Comparison of ENCODE assay signal across 8 cellular contexts in the genomic region with DNA sequence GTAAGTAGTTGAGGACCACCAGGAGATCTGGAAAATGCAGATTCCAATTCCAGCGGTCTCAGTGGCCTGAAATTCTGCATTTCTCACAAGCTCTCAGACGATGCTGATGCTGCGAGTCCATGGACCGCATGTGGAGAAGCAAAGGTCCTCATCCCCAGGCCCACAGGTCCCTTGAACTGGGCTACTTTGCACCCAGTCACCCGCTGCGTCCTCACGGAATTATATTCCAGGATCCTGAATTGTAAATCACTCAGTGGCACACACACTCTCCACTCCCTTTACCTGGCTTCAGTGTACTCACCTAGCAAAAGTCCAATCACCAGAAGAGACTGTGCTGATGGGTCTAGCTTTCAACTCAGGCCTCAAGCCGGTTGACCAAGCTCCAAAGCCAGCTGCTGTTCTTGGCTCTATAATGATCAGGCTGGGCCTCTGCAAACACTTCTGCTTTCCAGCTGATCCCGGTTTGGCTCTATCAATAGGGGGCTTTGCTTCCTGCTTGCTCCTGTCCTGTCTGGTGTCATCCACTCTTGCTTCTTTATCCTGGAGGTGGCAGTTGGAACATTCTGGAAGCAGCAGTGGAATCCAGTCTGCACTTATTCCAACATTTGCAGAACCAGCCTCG. TPM values are rescaled to one million over a fixed set of nuclear protein-coding genes. Genes with fewer than 3 reads are reported as not detected.
DNase-seq lines count a peak whose midpoint lies in the region; ATAC-seq and TF ChIP-seq lines count a peak whose summit lies in the region.

No MANE protein-coding gene starts in this region.

- no peak for ATAC-seq in CD8-positive, alpha-beta T cell
- no peak for ATAC-seq in HG02840 (IDR thresholded peaks at IDR 0.05; ENCODE audit: low FRiP score, unreplicated experiment)

- H3K27me3 ChIP-seq in CD8-positive, alpha-beta T cell (ENCODE audit: insufficient read depth, low read length) = no peaks in the 10 kb centered on the region

- H3K36me3 Mint-ChIP-seq in CD8-positive, alpha-beta T cell = peaks cover 29% of the 10 kb centered on the region
- peaks cover 44% of the 10 kb centered on the region for H3K36me3 Mint-ChIP-seq in dendritic cell treated with granulocyte-macrophage colony-stimulating factor and Interleukin-4, amounts not matched to agents 40 ng/mL and 50 ng/mL, for 4 days (ENCODE audit: low read depth)
- H3K36me3 Mint-ChIP-seq in neural crest cell (ENCODE audit: low read depth) = peaks cover 8% of the 10 kb centered on the region

- DNase-seq in CD8-positive, alpha-beta T cell = no peak
- peak; percentile 70 for DNase-seq in NCI-H510A treated with DMSO at 0.1 percent for 48 hours (lab: John Stamatoyannopoulos, UW)
- no peak for DNase-seq in neural crest cell (ENCODE audit: low read depth, low spot score)
- DNase-seq in KG1 (lab: John Stamatoyannopoulos, UW) = no peak
- no peak for DNase-seq in stimulated activated CD4-positive, alpha-beta T cell treated with anti-CD3 and anti-CD28 coated beads, Interleukin-1b, Interleukin-23, amount 100 ng/mL, for 48 hours
- no peak for DNase-seq in islet precursor cell

- peak overlapping the region; percentile 92 for H3K27ac Mint-ChIP-seq in CD8-positive, alpha-beta T cell
- peak overlapping the region; percentile 95 for H3K27ac Mint-ChIP-seq in dendritic cell treated with granulocyte-macrophage colony-stimulating factor and Interleukin-4, amounts not matched to agents 40 ng/mL and 50 ng/mL, for 4 days
- peak overlapping the region; percentile 97 for H3K27ac Mint-ChIP-seq in neural crest cell (ENCODE audit: unreplicated experiment)

- H3K9me3 ChIP-seq in CD8-positive, alpha-beta T cell (ENCODE audit: low read length) = no peaks in the 10 kb centered on the region

- H3K36me3 ChIP-seq in CD8-positive, alpha-beta T cell (ENCODE audit: insufficient read depth, low read length) = peaks cover 9% of the 10 kb centered on the region

- POLR2A ChIA-PET in CD8-positive, alpha-beta T cell (lab: Charles Lee) = interaction anchor here (0.8 to 1.0 kb wide), 2 partner anchors 12 to 22 kb away, joined by 3 to 4 read pairs; no protein-coding TSS in a partner anchor

- intact Hi-C loops in CD8-positive, alpha-beta T cell (cut with DNase I, micrococcal nuclease) = loop anchor here in 1 of 2 experiments (5.0 kb wide), 1 partner anchor 587 kb away; a partner anchor contains a TSS
- intact Hi-C loops in dendritic cell treated with granulocyte-macrophage colony-stimulating factor and Interleukin-4, amounts not matched to agents 40 ng/mL and 50 ng/mL, for 4 days (cut with micrococcal nuclease) = no loop called here

- H3K9me3 Mint-ChIP-seq in CD8-positive, alpha-beta T cell = no peaks in the 10 kb centered on the region
- H3K9me3 Mint-ChIP-seq in dendritic cell treated with granulocyte-macrophage colony-stimulating factor and Interleukin-4, amounts not matched to agents 40 ng/mL and 50 ng/mL, for 4 days = no peaks in the 10 kb centered on the region
- H3K9me3 Mint-ChIP-seq in neural crest cell = peaks cover 6% of the 10 kb centered on the region

- peak overlapping the region; percentile 83 for H3K4me3 ChIP-seq in CD8-positive, alpha-beta T cell (ENCODE audit: low read depth, low read length)

- H3K27ac ChIP-seq in CD8-positive, alpha-beta T cell (ENCODE audit: low read depth, low read length) = peak overlapping the region; percentile 82

- TF ChIP-seq CTCF in CD8-positive, alpha-beta T cell (IDR thresholded peaks at IDR 0.05) = no peak
- no peak for TF ChIP-seq CTCF in neural crest cell (conservative IDR thresholded peaks at IDR 0.05)

- H3K4me3 Mint-ChIP-seq in CD8-positive, alpha-beta T cell = peak overlapping the region; percentile 84
- peak overlapping the region; percentile 79 for H3K4me3 Mint-ChIP-seq in dendritic cell treated with granulocyte-macrophage colony-stimulating factor and Interleukin-4, amounts not matched to agents 40 ng/mL and 50 ng/mL, for 4 days
- H3K4me3 Mint-ChIP-seq in neural crest cell = peak overlapping the region; percentile 91

- H3K4me1 Mint-ChIP-seq in CD8-positive, alpha-beta T cell (ENCODE audit: low read depth) = peaks cover 45% of the 10 kb centered on the region
- peaks cover 36% of the 10 kb centered on the region for H3K4me1 Mint-ChIP-seq in dendritic cell treated with granulocyte-macrophage colony-stimulating factor and Interleukin-4, amounts not matched to agents 40 ng/mL and 50 ng/mL, for 4 days (ENCODE audit: low read depth)
- H3K4me1 Mint-ChIP-seq in neural crest cell = peaks cover 42% of the 10 kb centered on the region

- peaks cover 3% of the 10 kb centered on the region for H3K27me3 Mint-ChIP-seq in CD8-positive, alpha-beta T cell (ENCODE audit: low read depth)
- H3K27me3 Mint-ChIP-seq in dendritic cell treated with granulocyte-macrophage colony-stimulating factor and Interleukin-4, amounts not matched to agents 40 ng/mL and 50 ng/mL, for 4 days = peaks cover 30% of the 10 kb centered on the region
- H3K27me3 Mint-ChIP-seq in neural crest cell (ENCODE audit: low read depth) = peaks cover 22% of the 10 kb centered on the region

- CTCF ChIA-PET in CD8-positive, alpha-beta T cell (lab: Charles Lee) = interaction anchor here (0.7 to 1.4 kb wide), 2 partner anchors 10 to 15 kb away, joined by 4 read pairs; no protein-coding TSS in a partner anchor

- H3K4me1 ChIP-seq in CD8-positive, alpha-beta T cell (ENCODE audit: insufficient read depth, low read length) = peaks cover 31% of the 10 kb centered on the region

RNA-seq across cellular contexts. Expression of a gene that starts 0.9 kb away (rescaled TPM):
- 100 to 1,000 TPM; 565 to 567 TPM for total RNA-seq in CD8-positive, alpha-beta T cell
- 479 and 516 TPM in 2 replicates for total RNA-seq in neural crest cell

RNA-seq across cellular contexts. Expression of a gene that starts 5.6 kb away (rescaled TPM):
- 1 to 10 TPM; 5.1 to 5.2 TPM for total RNA-seq in CD8-positive, alpha-beta T cell
- total RNA-seq in neural crest cell = 3.8 and 4.9 TPM in 2 replicates

RNA-seq across cellular contexts. Expression of a gene that starts 20.2 kb away (rescaled TPM):
- total RNA-seq in CD8-positive, alpha-beta T cell = under 1 TPM; 0.06 to 0.30 TPM
- 0.16 and 0.98 TPM in 2 replicates for total RNA-seq in neural crest cell

RNA-seq across cellular contexts. Expression of a gene that starts 35.5 kb away (rescaled TPM):
- total RNA-seq in CD8-positive, alpha-beta T cell = 1 to 10 TPM; 1.7 to 2.2 TPM
- 85.4 and 92.8 TPM in 2 replicates for total RNA-seq in neural crest cell

RNA-seq across cellular contexts. Expression of a gene that starts 43.7 kb away (rescaled TPM):
- total RNA-seq in CD8-positive, alpha-beta T cell = not detected
- 23.6 and 25.2 TPM in 2 replicates for total RNA-seq in neural crest cell
